10 cellular contexts compared by ENCODE assay signal in genomic region chr3:13352621-13353131, GRCh38.
DNase-seq lines count a peak whose midpoint lies in the region; ATAC-seq and TF ChIP-seq lines count a peak whose summit lies in the region.
"Had no signal": no experiment of that assay in that cellular context is flagged by ENCODE, and none has a peak within 500 bp of the region (broad histone marks: within the 10 kb centered on the region; RNA-seq: fewer than 3 reads in every experiment).

No MANE protein-coding gene starts in this region.

- H3K4me1 Mint-ChIP-seq in H9: peaks cover 27 to 28% of the 10 kb centered on the region in 2 experiments

- no peak overlapping the region for H3K4ac ChIP-seq in H9 (ENCODE audit: low read depth, low read length)

- no peak overlapping the region for H3K56ac ChIP-seq in H9 (ENCODE audit: insufficient read length, low read depth, low read length)

- H2BK12ac ChIP-seq in H9 (ENCODE audit: insufficient read length, low read depth, low read length): no peak overlapping the region

- TF ChIP-seq CTCF in AG04450 (IDR thresholded peaks at IDR 0.05; ENCODE audit: low read depth, low read length) (no peak), H9 (conservative IDR thresholded peaks at IDR 0.05) (no peak), kidney epithelial cell (IDR thresholded peaks at IDR 0.05; ENCODE audit: insufficient read depth, low read length, poor library complexity, severe bottlenecking) (no peak), adrenal gland (IDR thresholded peaks at IDR 0.05) (no peak)

- peaks cover 38 to 72% (median 47%) of the 10 kb centered on the region in 3 experiments; a peak in 6 of 7 replicates for H3K36me3 Mint-ChIP-seq in H9 (ENCODE audit: insufficient read depth in 1 of 3, low read depth in 3 of 3)

- no peak overlapping the region for H3K9ac ChIP-seq in H9 (ENCODE audit: extremely low read depth, insufficient read length, low read length)

- H3K18ac ChIP-seq in H9 (ENCODE audit: insufficient read length, low read depth, low read length): no peak overlapping the region

- CTCF ChIA-PET in AG04450 (lab: Charles Lee): interaction anchor here (1.0 kb wide), 1 partner anchor 100 kb away, joined by 3 read pairs; no protein-coding TSS in a partner anchor

- no peak overlapping the region for H3K4me3 Mint-ChIP-seq in H9
- H3K4me3 Mint-ChIP-seq: nephron had no signal

- H3K27ac ChIP-seq in AG04450 (ENCODE audit: low read depth, low read length) (peak overlapping the region; percentile 2), H9 (ENCODE audit: insufficient read length, low read depth, low read length) (no peak overlapping the region), adrenal gland (no peak overlapping the region)
- H3K27ac ChIP-seq: suprapubic skin had no signal

- H3K9me3 ChIP-seq in AG04450 (ENCODE audit: control insufficient read depth, insufficient read depth, low read length): no peaks in the 10 kb centered on the region; the same call in 1 of the 2 replicates
- no peaks in the 10 kb centered on the region for H3K9me3 ChIP-seq in H9 (ENCODE audit: control insufficient read depth, low read depth, low read length)
- H3K9me3 ChIP-seq in adrenal gland (replicated peaks in 1 of 3): no peaks in the 10 kb centered on the region
- H3K9me3 ChIP-seq: suprapubic skin had no signal

- ATAC-seq in HG02798 (IDR thresholded peaks at IDR 0.05; ENCODE audit: poor library complexity, unreplicated experiment): no peak
- ATAC-seq in left colon: no peak

- no peak overlapping the region for H2BK120ac ChIP-seq in H9 (ENCODE audit: low read depth, low read length, poor library complexity, severe bottlenecking)

- H4K8ac ChIP-seq in H9 (replicated peaks; ENCODE audit: insufficient read length, low read depth, low read length): no peak overlapping the region

- H3K23ac ChIP-seq in H9 (ENCODE audit: insufficient read length, low read depth, low read length): no peak overlapping the region

- no peak for TF ChIP-seq POLR2A in adrenal gland (IDR thresholded peaks at IDR 0.05)

- POLR2A ChIA-PET in AG04450 (lab: Yijun Ruan, JAX): no interaction called here

- H3K23me2 ChIP-seq in H9 (ENCODE audit: insufficient read length, low read depth, low read length, poor library complexity, severe bottlenecking): no peaks in the 10 kb centered on the region

- no CpG with 5 or more reads among the region's 7 CpGs for WGBS in H9 (ENCODE audit: extremely low coverage, insufficient read length, low lambda C conversion rate)
- WGBS in adrenal gland, 4 donors: 65 to 87% (median 71%) methylated on average over 6 to 7 of the region's 7 CpGs

- H3K14ac ChIP-seq in H9 (ENCODE audit: insufficient read depth, low read length): no peak overlapping the region; the same call in 1 of the 2 replicates

- no peak overlapping the region for H4K91ac ChIP-seq in H9 (ENCODE audit: insufficient read length, low read depth, low read length)

- no peak overlapping the region for H2BK15ac ChIP-seq in H9 (ENCODE audit: low read depth, low read length)

- no peaks in the 10 kb centered on the region for H3K36me3 ChIP-seq in kidney epithelial cell (ENCODE audit: control insufficient read depth, insufficient read depth, low read length)
- no peaks in the 10 kb centered on the region for H3K36me3 ChIP-seq in adrenal gland (replicated peaks in 1 of 2)

- no peak overlapping the region for H4K5ac ChIP-seq in H9 (ENCODE audit: insufficient read length, low read depth, low read length)

- DNase-seq in AG04450 (ENCODE audit: low read depth, low spot score) (no peak), H9 (no peak), kidney epithelial cell (ENCODE audit: low read depth) (peak; percentile 26), NCI-H128 (lab: John Stamatoyannopoulos, UW; ENCODE audit: unreplicated experiment) (no peak), adrenal gland (no peak), left colon (no peak)
- DNase-seq in activated CD4-positive, alpha-beta T cell treated with anti-CD3 and anti-CD28 coated beads, Interleukin-2, amount 50 U/mL, for 48 hours: peak; percentile 26 to 30

- no peaks in the 10 kb centered on the region for H3K27me3 Mint-ChIP-seq in H9 (ENCODE audit: low read depth)

- no peak overlapping the region for H3K4me2 ChIP-seq in H9 (ENCODE audit: insufficient read depth, insufficient read length, low read length)

- H2AK5ac ChIP-seq in H9 (ENCODE audit: insufficient read length, low read length): no peak overlapping the region

- H3K27me3 ChIP-seq in AG04450 (ENCODE audit: control insufficient read depth, insufficient read depth, low read length): peaks cover 9% of the 10 kb centered on the region
- H3K27me3 ChIP-seq in H9 (ENCODE audit: insufficient read depth, low read length): no peaks in the 10 kb centered on the region
- no peaks in the 10 kb centered on the region for H3K27me3 ChIP-seq in kidney epithelial cell (ENCODE audit: control insufficient read depth, insufficient read depth, low read length)
- no peaks in the 10 kb centered on the region for H3K27me3 ChIP-seq in adrenal gland
- H3K27me3 ChIP-seq: suprapubic skin had no signal

- H3K4me1 ChIP-seq in H9 (ENCODE audit: insufficient read depth, low read length) (peaks cover 16% of the 10 kb centered on the region; the same call in 1 of the 2 replicates), adrenal gland (replicated peaks in 1 of 2) (no peaks in the 10 kb centered on the region)
- H3K4me1 ChIP-seq: suprapubic skin had no signal

- no peaks in the 10 kb centered on the region for H4K20me1 ChIP-seq in H9 (ENCODE audit: control insufficient read depth, insufficient read depth, insufficient read length)

- no peak overlapping the region for H3K4me3 ChIP-seq in AG04450 (ENCODE audit: low read depth, low read length)
- no peak overlapping the region for H3K4me3 ChIP-seq in kidney epithelial cell (ENCODE audit: low read depth, low read length)
- no peak overlapping the region for H3K4me3 ChIP-seq in adrenal gland
- H3K4me3 ChIP-seq: suprapubic skin had no signal

- H3K9me3 Mint-ChIP-seq in H9: no peaks in the 10 kb centered on the region

- no peak overlapping the region for H2AFZ ChIP-seq in H9 (ENCODE audit: low read length)

- H3K79me2 ChIP-seq in H9 (ENCODE audit: insufficient read depth, low read length): no peaks in the 10 kb centered on the region

- peak overlapping the region in 1 of 3 experiments; percentile 86; a peak in 1 of 7 replicates for H3K27ac Mint-ChIP-seq in H9
- H3K27ac Mint-ChIP-seq: nephron had no signal

- intact Hi-C loops in adrenal gland (cut with DNase I) (no loop called here), left colon (cut with DNase I, micrococcal nuclease) (no loop called here)

- H2BK5ac ChIP-seq in H9 (ENCODE audit: insufficient read length, low read length): peak overlapping the region; percentile 44

- no peak overlapping the region for H3T11ph ChIP-seq in H9 (ENCODE audit: low read length)

- H2BK20ac ChIP-seq in H9 (ENCODE audit: low read depth, low read length, poor library complexity, severe bottlenecking): no peak overlapping the region

- no peaks in the 10 kb centered on the region for H3K79me1 ChIP-seq in H9 (ENCODE audit: insufficient read depth, low read depth, low read length, poor library complexity, severe bottlenecking)

Comparison
In these comparisons a context has a peak if more than half of its experiments do, and no peak if none do; other contexts are left out.
1. DNase-seq: peak in activated CD4-positive, alpha-beta T cell treated with anti-CD3 and anti-CD28 coated beads, Interleukin-2, amount 50 U/mL, for 48 hours (2 of 2) and kidney epithelial cell (single experiment); none in AG04450 (single experiment), H9 (single experiment), NCI-H128 (single experiment), adrenal gland (0 of 7) and left colon (0 of 2).